Comparison of ENCODE assay signal across 3 cellular contexts in genomic region chr16:74973304-74973703, GRCh38.
TF ChIP-seq lines count a peak whose summit lies in the region.

No MANE protein-coding gene starts in this region.

TF ChIP-seq in HepG2, 621 proteins besides CTCF, POLR2A, EP300 and RAD21:
- TF ChIP-seq, protein P1, sequence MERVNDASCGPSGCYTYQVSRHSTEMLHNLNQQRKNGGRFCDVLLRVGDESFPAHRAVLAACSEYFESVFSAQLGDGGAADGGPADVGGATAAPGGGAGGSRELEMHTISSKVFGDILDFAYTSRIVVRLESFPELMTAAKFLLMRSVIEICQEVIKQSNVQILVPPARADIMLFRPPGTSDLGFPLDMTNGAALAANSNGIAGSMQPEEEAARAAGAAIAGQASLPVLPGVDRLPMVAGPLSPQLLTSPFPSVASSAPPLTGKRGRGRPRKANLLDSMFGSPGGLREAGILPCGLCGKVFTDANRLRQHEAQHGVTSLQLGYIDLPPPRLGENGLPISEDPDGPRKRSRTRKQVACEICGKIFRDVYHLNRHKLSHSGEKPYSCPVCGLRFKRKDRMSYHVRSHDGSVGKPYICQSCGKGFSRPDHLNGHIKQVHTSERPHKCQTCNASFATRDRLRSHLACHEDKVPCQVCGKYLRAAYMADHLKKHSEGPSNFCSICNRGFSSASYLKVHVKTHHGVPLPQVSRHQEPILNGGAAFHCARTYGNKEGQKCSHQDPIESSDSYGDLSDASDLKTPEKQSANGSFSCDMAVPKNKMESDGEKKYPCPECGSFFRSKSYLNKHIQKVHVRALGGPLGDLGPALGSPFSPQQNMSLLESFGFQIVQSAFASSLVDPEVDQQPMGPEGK (CRISPR knock-in tag; IDR thresholded peaks at IDR 0.05), result no peak
- peak; percentile 49 for TF ChIP-seq AGO2 (optimal IDR thresholded peaks at IDR 0.05; ENCODE audit: low read depth, low read length)
- TF ChIP-seq FOXC1 (CRISPR knock-in tag; IDR thresholded peaks at IDR 0.05; ENCODE audit: borderline replicate concordance), result 0 out of 2 replicates have a peak, but pooled peaks have one; percentile 38
- TF ChIP-seq ZNF839 (CRISPR knock-in tag; IDR thresholded peaks at IDR 0.05; ENCODE audit: borderline replicate concordance), result peak; percentile 12; the same call in 1 of the 2 replicates
- TF ChIP-seq, protein P2, sequence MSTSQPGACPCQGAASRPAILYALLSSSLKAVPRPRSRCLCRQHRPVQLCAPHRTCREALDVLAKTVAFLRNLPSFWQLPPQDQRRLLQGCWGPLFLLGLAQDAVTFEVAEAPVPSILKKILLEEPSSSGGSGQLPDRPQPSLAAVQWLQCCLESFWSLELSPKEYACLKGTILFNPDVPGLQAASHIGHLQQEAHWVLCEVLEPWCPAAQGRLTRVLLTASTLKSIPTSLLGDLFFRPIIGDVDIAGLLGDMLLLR (CRISPR knock-in tag; IDR thresholded peaks at IDR 0.05), result 0 out of 2 replicates have a peak, but pooled peaks have one; percentile 38
- no peak for TF ChIP-seq RBM39 (IDR thresholded peaks at IDR 0.05; ENCODE audit: low read depth, low read length, poor library complexity, severe bottlenecking)
- TF ChIP-seq ZNF740 (CRISPR knock-in tag; IDR thresholded peaks at IDR 0.05), result 0 out of 2 replicates have a peak, but pooled peaks have one; percentile 31
- TF ChIP-seq ZNF121 (CRISPR knock-in tag; IDR thresholded peaks at IDR 0.05), result peak; percentile 91
TF ChIP-seq in HepG2: peak in this region for 6.

TF ChIP-seq in K562, 482 proteins besides CTCF, POLR2A, EP300 and RAD21:
- no peak for TF ChIP-seq ZZZ3 (IDR thresholded peaks at IDR 0.05)
- peak; percentile 80 for TF ChIP-seq ZNF121 (CRISPR knock-in tag; conservative IDR thresholded peaks at IDR 0.05)
- no peak for TF ChIP-seq HDAC1 (IDR thresholded peaks at IDR 0.05)

TF ChIP-seq in H1, 55 proteins besides CTCF, POLR2A, EP300 and RAD21:
- TF ChIP-seq EGR1 (IDR thresholded peaks at IDR 0.05; ENCODE audit: borderline replicate concordance, low read depth, low read length), result no peak
- TF ChIP-seq SP4 (IDR thresholded peaks at IDR 0.05; ENCODE audit: low read length), result no peak
- TF ChIP-seq PHF8 (conservative IDR thresholded peaks at IDR 0.05; ENCODE audit: low read depth, low read length), result no peak
- no peak for TF ChIP-seq NRF1 (IDR thresholded peaks at IDR 0.05; ENCODE audit: low read depth, low read length)
- TF ChIP-seq, protein P3, sequence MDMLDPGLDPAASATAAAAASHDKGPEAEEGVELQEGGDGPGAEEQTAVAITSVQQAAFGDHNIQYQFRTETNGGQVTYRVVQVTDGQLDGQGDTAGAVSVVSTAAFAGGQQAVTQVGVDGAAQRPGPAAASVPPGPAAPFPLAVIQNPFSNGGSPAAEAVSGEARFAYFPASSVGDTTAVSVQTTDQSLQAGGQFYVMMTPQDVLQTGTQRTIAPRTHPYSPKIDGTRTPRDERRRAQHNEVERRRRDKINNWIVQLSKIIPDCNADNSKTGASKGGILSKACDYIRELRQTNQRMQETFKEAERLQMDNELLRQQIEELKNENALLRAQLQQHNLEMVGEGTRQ (IDR thresholded peaks at IDR 0.05; ENCODE audit: low read length), result no peak
- no peak for TF ChIP-seq CHD1 (IDR thresholded peaks at IDR 0.05; ENCODE audit: low read depth, low read length)
- no peak for TF ChIP-seq RNF2 (IDR thresholded peaks at IDR 0.05; ENCODE audit: borderline replicate concordance, low read depth, low read length, missing control alignments, poor library complexity, severe bottlenecking)
- no peak for TF ChIP-seq TCF12 (IDR thresholded peaks at IDR 0.05; ENCODE audit: low read depth, low read length)
- TF ChIP-seq BRCA1 (IDR thresholded peaks at IDR 0.05; ENCODE audit: low read depth, low read length), result no peak
- no peak for TF ChIP-seq GABPA (IDR thresholded peaks at IDR 0.05; ENCODE audit: borderline replicate concordance, insufficient read depth, low read length)
- TF ChIP-seq, protein P4, sequence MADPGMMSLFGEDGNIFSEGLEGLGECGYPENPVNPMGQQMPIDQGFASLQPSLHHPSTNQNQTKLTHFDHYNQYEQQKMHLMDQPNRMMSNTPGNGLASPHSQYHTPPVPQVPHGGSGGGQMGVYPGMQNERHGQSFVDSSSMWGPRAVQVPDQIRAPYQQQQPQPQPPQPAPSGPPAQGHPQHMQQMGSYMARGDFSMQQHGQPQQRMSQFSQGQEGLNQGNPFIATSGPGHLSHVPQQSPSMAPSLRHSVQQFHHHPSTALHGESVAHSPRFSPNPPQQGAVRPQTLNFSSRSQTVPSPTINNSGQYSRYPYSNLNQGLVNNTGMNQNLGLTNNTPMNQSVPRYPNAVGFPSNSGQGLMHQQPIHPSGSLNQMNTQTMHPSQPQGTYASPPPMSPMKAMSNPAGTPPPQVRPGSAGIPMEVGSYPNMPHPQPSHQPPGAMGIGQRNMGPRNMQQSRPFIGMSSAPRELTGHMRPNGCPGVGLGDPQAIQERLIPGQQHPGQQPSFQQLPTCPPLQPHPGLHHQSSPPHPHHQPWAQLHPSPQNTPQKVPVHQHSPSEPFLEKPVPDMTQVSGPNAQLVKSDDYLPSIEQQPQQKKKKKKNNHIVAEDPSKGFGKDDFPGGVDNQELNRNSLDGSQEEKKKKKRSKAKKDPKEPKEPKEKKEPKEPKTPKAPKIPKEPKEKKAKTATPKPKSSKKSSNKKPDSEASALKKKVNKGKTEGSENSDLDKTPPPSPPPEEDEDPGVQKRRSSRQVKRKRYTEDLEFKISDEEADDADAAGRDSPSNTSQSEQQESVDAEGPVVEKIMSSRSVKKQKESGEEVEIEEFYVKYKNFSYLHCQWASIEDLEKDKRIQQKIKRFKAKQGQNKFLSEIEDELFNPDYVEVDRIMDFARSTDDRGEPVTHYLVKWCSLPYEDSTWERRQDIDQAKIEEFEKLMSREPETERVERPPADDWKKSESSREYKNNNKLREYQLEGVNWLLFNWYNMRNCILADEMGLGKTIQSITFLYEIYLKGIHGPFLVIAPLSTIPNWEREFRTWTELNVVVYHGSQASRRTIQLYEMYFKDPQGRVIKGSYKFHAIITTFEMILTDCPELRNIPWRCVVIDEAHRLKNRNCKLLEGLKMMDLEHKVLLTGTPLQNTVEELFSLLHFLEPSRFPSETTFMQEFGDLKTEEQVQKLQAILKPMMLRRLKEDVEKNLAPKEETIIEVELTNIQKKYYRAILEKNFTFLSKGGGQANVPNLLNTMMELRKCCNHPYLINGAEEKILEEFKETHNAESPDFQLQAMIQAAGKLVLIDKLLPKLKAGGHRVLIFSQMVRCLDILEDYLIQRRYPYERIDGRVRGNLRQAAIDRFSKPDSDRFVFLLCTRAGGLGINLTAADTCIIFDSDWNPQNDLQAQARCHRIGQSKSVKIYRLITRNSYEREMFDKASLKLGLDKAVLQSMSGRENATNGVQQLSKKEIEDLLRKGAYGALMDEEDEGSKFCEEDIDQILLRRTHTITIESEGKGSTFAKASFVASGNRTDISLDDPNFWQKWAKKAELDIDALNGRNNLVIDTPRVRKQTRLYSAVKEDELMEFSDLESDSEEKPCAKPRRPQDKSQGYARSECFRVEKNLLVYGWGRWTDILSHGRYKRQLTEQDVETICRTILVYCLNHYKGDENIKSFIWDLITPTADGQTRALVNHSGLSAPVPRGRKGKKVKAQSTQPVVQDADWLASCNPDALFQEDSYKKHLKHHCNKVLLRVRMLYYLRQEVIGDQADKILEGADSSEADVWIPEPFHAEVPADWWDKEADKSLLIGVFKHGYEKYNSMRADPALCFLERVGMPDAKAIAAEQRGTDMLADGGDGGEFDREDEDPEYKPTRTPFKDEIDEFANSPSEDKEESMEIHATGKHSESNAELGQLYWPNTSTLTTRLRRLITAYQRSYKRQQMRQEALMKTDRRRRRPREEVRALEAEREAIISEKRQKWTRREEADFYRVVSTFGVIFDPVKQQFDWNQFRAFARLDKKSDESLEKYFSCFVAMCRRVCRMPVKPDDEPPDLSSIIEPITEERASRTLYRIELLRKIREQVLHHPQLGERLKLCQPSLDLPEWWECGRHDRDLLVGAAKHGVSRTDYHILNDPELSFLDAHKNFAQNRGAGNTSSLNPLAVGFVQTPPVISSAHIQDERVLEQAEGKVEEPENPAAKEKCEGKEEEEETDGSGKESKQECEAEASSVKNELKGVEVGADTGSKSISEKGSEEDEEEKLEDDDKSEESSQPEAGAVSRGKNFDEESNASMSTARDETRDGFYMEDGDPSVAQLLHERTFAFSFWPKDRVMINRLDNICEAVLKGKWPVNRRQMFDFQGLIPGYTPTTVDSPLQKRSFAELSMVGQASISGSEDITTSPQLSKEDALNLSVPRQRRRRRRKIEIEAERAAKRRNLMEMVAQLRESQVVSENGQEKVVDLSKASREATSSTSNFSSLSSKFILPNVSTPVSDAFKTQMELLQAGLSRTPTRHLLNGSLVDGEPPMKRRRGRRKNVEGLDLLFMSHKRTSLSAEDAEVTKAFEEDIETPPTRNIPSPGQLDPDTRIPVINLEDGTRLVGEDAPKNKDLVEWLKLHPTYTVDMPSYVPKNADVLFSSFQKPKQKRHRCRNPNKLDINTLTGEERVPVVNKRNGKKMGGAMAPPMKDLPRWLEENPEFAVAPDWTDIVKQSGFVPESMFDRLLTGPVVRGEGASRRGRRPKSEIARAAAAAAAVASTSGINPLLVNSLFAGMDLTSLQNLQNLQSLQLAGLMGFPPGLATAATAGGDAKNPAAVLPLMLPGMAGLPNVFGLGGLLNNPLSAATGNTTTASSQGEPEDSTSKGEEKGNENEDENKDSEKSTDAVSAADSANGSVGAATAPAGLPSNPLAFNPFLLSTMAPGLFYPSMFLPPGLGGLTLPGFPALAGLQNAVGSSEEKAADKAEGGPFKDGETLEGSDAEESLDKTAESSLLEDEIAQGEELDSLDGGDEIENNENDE (IDR thresholded peaks at IDR 0.05; ENCODE audit: insufficient replicate concordance, low read length), result no peak
- no peak for TF ChIP-seq GTF2F1 (IDR thresholded peaks at IDR 0.05; ENCODE audit: borderline replicate concordance, low read depth, low read length)
- no peak for TF ChIP-seq CBX5 (IDR thresholded peaks at IDR 0.05; ENCODE audit: low read depth, low read length)
- TF ChIP-seq, protein P5, sequence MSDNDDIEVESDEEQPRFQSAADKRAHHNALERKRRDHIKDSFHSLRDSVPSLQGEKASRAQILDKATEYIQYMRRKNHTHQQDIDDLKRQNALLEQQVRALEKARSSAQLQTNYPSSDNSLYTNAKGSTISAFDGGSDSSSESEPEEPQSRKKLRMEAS (IDR thresholded peaks at IDR 0.05), result no peak
- TF ChIP-seq HDAC6 (IDR thresholded peaks at IDR 0.05; ENCODE audit: low read depth, low read length), result no peak
- TF ChIP-seq E2F6 (IDR thresholded peaks at IDR 0.05), result no peak
- TF ChIP-seq ASH2L (IDR thresholded peaks at IDR 0.05; ENCODE audit: low read length), result no peak
- TF ChIP-seq TAF1 (IDR thresholded peaks at IDR 0.05; ENCODE audit: low read depth, low read length), result no peak
- no peak for TF ChIP-seq JUND (IDR thresholded peaks at IDR 0.05; ENCODE audit: low read length)
- no peak for TF ChIP-seq TBP (IDR thresholded peaks at IDR 0.05; ENCODE audit: low read depth, low read length)
TF ChIP-seq in H1: peak in this region for 0.
